ENCODE assay signal across 8 cellular contexts in the genomic region with DNA sequence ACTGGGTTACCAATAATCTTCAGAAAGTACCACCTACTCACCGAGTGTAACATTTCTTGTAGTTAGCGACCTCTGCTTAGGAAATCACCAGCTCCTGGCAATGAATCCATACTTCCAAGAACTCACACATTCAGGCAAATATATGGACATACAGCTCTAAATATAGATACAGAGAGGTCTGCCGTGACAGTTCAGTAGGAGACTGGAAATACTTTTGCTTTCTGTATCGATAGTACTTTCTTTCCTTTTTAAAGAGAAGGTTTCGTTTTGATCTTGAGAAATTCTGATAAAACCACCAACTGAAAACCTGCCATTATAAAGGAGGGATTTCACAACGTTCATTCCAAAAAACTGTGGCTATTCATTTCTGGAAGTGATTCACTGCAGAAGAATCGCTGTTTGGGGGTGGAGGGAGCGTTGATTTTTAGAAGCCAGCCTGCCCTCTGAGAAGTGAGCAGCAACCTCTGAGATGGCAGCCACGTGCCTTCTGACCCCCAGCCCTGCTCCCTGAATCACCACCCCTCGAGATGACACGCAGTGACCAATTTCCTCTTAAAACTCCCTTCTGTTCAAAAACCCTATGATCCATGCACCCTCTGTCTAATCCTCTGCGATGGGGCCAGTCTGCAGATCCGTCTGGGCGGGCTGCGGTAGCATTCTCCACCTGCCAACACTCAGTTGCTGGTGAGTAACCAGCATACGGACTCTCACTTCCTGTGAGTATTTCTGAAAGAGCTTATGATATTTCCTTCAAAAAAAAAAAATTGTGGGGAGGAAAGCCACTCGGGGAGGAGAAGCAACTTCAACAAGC.
DNase-seq lines count a peak whose midpoint lies in the region; ATAC-seq, FAIRE-seq and TF ChIP-seq lines count a peak whose summit lies in the region.

No MANE protein-coding gene starts in this region.

- peak; percentile 79 for DNase-seq in activated T-helper 1 cell treated with anti-CD3 and anti-CD28 coated beads, Interleukin-12 subunit alpha, Interleukin-12 subunit beta, Interleukin-2, Interleukin-4 antibody, amounts not matched to agents 30 ng/mL and 10 ng/mL and 1 ng/mL, durations not matched to agents 14 hours and 24 hours and 36 hours (ENCODE audit: low spot score)
- DNase-seq in fibroblast of the conjunctiva (ENCODE audit: low read depth): peak; percentile 96
- DNase-seq in pulmonary artery endothelial cell (ENCODE audit: low read depth, low spot score): peak; percentile 93
- DNase-seq in urothelium cell line (ENCODE audit: low spot score): peak; percentile 65

- H3K9me3 Mint-ChIP-seq in activated T-helper 1 cell treated with anti-CD3 and anti-CD28 coated beads, Interleukin-12 subunit alpha, Interleukin-12 subunit beta, Interleukin-2, Interleukin-4 antibody, amounts not matched to agents 30 ng/mL and 10 ng/mL and 1 ng/mL, durations not matched to agents 14 hours and 24 hours and 36 hours: no peaks in the 10 kb centered on the region

- intact Hi-C loops in activated T-helper 1 cell treated with anti-CD3 and anti-CD28 coated beads, Interleukin-12 subunit alpha, Interleukin-12 subunit beta, Interleukin-2, Interleukin-4 antibody, amounts not matched to agents 30 ng/mL and 10 ng/mL and 1 ng/mL, durations not matched to agents 14 hours and 24 hours and 36 hours (cut with micrococcal nuclease): loop anchor here (1.0 kb wide), 11 partner anchors 16 to 733 kb away; no protein-coding TSS in a partner anchor

- peak overlapping the region; percentile 77 for H3K4me3 Mint-ChIP-seq in activated T-helper 1 cell treated with anti-CD3 and anti-CD28 coated beads, Interleukin-12 subunit alpha, Interleukin-12 subunit beta, Interleukin-2, Interleukin-4 antibody, amounts not matched to agents 30 ng/mL and 10 ng/mL and 1 ng/mL, durations not matched to agents 14 hours and 24 hours and 36 hours

- peak; percentile 83 for ATAC-seq in GM18870 (IDR thresholded peaks at IDR 0.05; ENCODE audit: unreplicated experiment)
- ATAC-seq in HG03103 (IDR thresholded peaks at IDR 0.05; ENCODE audit: low read depth, unreplicated experiment): peak; percentile 89

- peaks cover 93% of the 10 kb centered on the region for H3K4me1 Mint-ChIP-seq in activated T-helper 1 cell treated with anti-CD3 and anti-CD28 coated beads, Interleukin-12 subunit alpha, Interleukin-12 subunit beta, Interleukin-2, Interleukin-4 antibody, amounts not matched to agents 30 ng/mL and 10 ng/mL and 1 ng/mL, durations not matched to agents 14 hours and 24 hours and 36 hours (ENCODE audit: low read depth)

- FAIRE-seq in A204.1 (lab: Jason Lieb, UNC): peak; percentile 98
- no peak for FAIRE-seq in urothelium cell line (lab: Jason Lieb, UNC)

- no peaks in the 10 kb centered on the region for H3K27me3 Mint-ChIP-seq in activated T-helper 1 cell treated with anti-CD3 and anti-CD28 coated beads, Interleukin-12 subunit alpha, Interleukin-12 subunit beta, Interleukin-2, Interleukin-4 antibody, amounts not matched to agents 30 ng/mL and 10 ng/mL and 1 ng/mL, durations not matched to agents 14 hours and 24 hours and 36 hours (ENCODE audit: insufficient read depth)

- H3K36me3 Mint-ChIP-seq in activated T-helper 1 cell treated with anti-CD3 and anti-CD28 coated beads, Interleukin-12 subunit alpha, Interleukin-12 subunit beta, Interleukin-2, Interleukin-4 antibody, amounts not matched to agents 30 ng/mL and 10 ng/mL and 1 ng/mL, durations not matched to agents 14 hours and 24 hours and 36 hours (ENCODE audit: low read depth): peaks cover 62% of the 10 kb centered on the region

- H3K27ac Mint-ChIP-seq in activated T-helper 1 cell treated with anti-CD3 and anti-CD28 coated beads, Interleukin-12 subunit alpha, Interleukin-12 subunit beta, Interleukin-2, Interleukin-4 antibody, amounts not matched to agents 30 ng/mL and 10 ng/mL and 1 ng/mL, durations not matched to agents 14 hours and 24 hours and 36 hours: peak overlapping the region; percentile 92

TF ChIP-seq in PFSK-1, 5 proteins besides CTCF, POLR2A, EP300 and RAD21:
- TF ChIP-seq, protein P1, sequence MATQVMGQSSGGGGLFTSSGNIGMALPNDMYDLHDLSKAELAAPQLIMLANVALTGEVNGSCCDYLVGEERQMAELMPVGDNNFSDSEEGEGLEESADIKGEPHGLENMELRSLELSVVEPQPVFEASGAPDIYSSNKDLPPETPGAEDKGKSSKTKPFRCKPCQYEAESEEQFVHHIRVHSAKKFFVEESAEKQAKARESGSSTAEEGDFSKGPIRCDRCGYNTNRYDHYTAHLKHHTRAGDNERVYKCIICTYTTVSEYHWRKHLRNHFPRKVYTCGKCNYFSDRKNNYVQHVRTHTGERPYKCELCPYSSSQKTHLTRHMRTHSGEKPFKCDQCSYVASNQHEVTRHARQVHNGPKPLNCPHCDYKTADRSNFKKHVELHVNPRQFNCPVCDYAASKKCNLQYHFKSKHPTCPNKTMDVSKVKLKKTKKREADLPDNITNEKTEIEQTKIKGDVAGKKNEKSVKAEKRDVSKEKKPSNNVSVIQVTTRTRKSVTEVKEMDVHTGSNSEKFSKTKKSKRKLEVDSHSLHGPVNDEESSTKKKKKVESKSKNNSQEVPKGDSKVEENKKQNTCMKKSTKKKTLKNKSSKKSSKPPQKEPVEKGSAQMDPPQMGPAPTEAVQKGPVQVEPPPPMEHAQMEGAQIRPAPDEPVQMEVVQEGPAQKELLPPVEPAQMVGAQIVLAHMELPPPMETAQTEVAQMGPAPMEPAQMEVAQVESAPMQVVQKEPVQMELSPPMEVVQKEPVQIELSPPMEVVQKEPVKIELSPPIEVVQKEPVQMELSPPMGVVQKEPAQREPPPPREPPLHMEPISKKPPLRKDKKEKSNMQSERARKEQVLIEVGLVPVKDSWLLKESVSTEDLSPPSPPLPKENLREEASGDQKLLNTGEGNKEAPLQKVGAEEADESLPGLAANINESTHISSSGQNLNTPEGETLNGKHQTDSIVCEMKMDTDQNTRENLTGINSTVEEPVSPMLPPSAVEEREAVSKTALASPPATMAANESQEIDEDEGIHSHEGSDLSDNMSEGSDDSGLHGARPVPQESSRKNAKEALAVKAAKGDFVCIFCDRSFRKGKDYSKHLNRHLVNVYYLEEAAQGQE (IDR thresholded peaks at IDR 0.05; ENCODE audit: insufficient read depth in 1 of 2, low read depth in 2 of 2, low read length in 2 of 2): 0 out of 4 replicates have a peak, but pooled peaks of 1 of the 2 experiments have one; percentile 4
- TF ChIP-seq POLR2AphosphoS5 (IDR thresholded peaks at IDR 0.05; ENCODE audit: low read depth, low read length) (no peak; the same call in 1 of the 2 replicates), SIN3A (IDR thresholded peaks at IDR 0.05; ENCODE audit: borderline replicate concordance, insufficient read depth, low read length) (peak; percentile 78)
TF ChIP-seq in PFSK-1: peak in this region for 2.

Comparison
In these comparisons a context has a peak if more than half of its experiments do, and no peak if none do; other contexts are left out.
1. Peak in every context shown above with its lines: DNase-seq and ATAC-seq.